In the genomic region with DNA sequence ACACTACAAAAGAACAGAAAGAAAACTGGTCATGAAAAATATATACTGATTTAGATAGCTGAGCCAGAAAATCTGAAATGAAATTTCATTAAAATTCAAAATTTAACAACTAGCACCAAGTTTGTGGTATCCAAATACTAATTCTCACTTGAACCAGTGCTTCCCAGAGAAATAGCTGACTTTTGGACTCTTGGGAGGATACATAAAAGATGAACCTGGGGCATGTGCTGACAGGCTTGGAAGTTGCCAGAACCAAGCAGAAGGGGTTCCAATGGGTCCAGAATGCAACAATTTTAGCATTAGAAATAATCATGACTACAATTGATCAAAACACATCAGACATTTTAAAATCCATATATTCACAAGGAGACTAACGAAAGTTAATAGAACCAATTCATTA, we compare ENCODE assay signal across 28 cellular contexts.
"Had no signal": no experiment of that assay in that cellular context is flagged by ENCODE, and none has a peak within 500 bp of the region (broad histone marks: within the 10 kb centered on the region; RNA-seq: fewer than 3 reads in every experiment).

No MANE protein-coding gene starts in this region.

- H3K4me3 ChIP-seq: colonic mucosa, coronary artery, dorsolateral prefrontal cortex, esophagus muscularis mucosa, esophagus squamous epithelium, gastrocnemius medialis, gastroesophageal sphincter, heart left ventricle, heart right ventricle had no signal

- FAIRE-seq: colon, endometrium, endothelial cell of umbilical vein, frontal cortex had no signal

- H3K9me3 ChIP-seq: colonic mucosa, esophagus muscularis mucosa, esophagus squamous epithelium, gastrocnemius medialis, gastroesophageal sphincter, heart left ventricle had no signal

- H3K27ac ChIP-seq: colonic mucosa, coronary artery, dorsolateral prefrontal cortex, epithelial cell of prostate, esophagus muscularis mucosa, esophagus squamous epithelium, foreskin keratinocyte, gastrocnemius medialis, gastroesophageal sphincter, heart left ventricle, heart right ventricle had no signal

- H3K36me3 ChIP-seq: colonic mucosa, esophagus muscularis mucosa, esophagus squamous epithelium, gastrocnemius medialis, gastroesophageal sphincter, heart left ventricle, heart right ventricle had no signal

- DNase-seq: colonic mucosa; cortex of kidney; dermis blood vessel endothelial cell; dorsolateral prefrontal cortex; effector CD4-positive, alpha-beta T cell; effector CD8-positive, alpha-beta T cell; effector memory CD4-positive, alpha-beta T cell; effector memory CD8-positive, alpha-beta T cell; endodermal cell; erythroblast; esophagus squamous epithelium; foreskin fibroblast; foreskin keratinocyte; foreskin melanocyte; gastrocnemius medialis; glutamatergic neuron; head of caudate nucleus; heart left ventricle; heart right ventricle had no signal

- ATAC-seq: effector memory CD8-positive, alpha-beta T cell; esophagus mucosa; foreskin keratinocyte; gastrocnemius medialis; gastroesophageal sphincter; heart left ventricle; heart right ventricle had no signal

- H3K4me1 ChIP-seq: colonic mucosa, esophagus muscularis mucosa, esophagus squamous epithelium, foreskin keratinocyte, gastrocnemius medialis, gastroesophageal sphincter, heart left ventricle, heart right ventricle had no signal

- H3K27me3 ChIP-seq: colonic mucosa, dorsolateral prefrontal cortex, esophagus muscularis mucosa, esophagus squamous epithelium, foreskin keratinocyte, gastrocnemius medialis, gastroesophageal sphincter, heart left ventricle, heart right ventricle had no signal
